Comparison of ENCODE assay signal across 24 cellular contexts in the genomic region with DNA sequence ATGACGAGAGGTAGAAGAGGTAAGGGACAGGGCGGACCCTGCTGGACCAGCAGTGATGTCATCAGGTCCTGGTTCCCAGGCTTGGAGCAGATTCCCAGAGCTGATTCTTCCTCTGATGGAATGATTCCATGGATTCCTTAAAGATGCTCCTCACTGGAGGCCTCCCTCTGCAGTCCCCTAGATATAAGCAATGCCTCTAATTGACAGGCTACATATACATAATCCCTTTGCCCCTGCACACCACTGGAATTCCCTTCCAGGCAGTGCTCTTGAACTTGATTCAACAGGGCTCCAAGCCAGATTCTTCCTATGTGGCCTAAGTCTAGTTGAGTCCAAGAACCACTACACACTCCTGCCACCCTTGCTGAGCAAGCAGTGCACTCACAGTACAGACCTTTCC.
"Had no signal": no experiment of that assay in that cellular context is flagged by ENCODE, and none has a peak within 500 bp of the region (broad histone marks: within the 10 kb centered on the region; RNA-seq: fewer than 3 reads in every experiment).

No MANE protein-coding gene starts in this region.

- H3K27ac ChIP-seq: ascending aorta, SJSA1 had no signal

- H3K4me3 ChIP-seq: ascending aorta, SJSA1 had no signal

- H3K4me1 ChIP-seq: ascending aorta had no signal

- FAIRE-seq: RCC 7860 had no signal

- ATAC-seq: activated CD4-positive, CD25-positive, alpha-beta regulatory T cell treated with anti-CD3 and anti-CD28 coated beads, Interleukin-2, amount 50 U/mL, for 24 hours; activated CD8-positive, alpha-beta T cell treated with anti-CD3 and anti-CD28 coated beads, Interleukin-2, amount 10 ng/mL, durations not matched to agents 7 days and 5 days; PC-3; SK-N-SH treated with all-trans-retinoic acid at 6 μM for 48 hours had no signal

- H3K4me3 Mint-ChIP-seq: activated CD8-positive, alpha-beta T cell treated with anti-CD3 and anti-CD28 coated beads, Interleukin-2, amount 10 ng/mL, durations not matched to agents 7 days and 5 days; activated naive CD8-positive, alpha-beta T cell treated with anti-CD3 and anti-CD28 coated beads, Interleukin-2, amount 10 ng/mL, durations not matched to agents 7 days and 5 days; brain; central memory CD8-positive, alpha-beta T cell; T-helper 1 cell treated with Interleukin-12 subunit alpha and Interleukin-12 subunit beta and Interleukin-4 antibody, amounts not matched to agents 30 μg/mL and 1 μg/mL, for 36 hours had no signal

- H3K9me3 ChIP-seq: ascending aorta, SJSA1 had no signal

- H3K36me3 ChIP-seq: ascending aorta, SJSA1 had no signal

- DNase-seq: activated CD4-positive, alpha-beta T cell treated with anti-CD3 and anti-CD28 coated beads for 4 hours; activated CD8-positive, alpha-beta memory T cell treated with anti-CD3 and anti-CD28 coated beads, Interleukin-2, amount 50 U/mL, for 48 hours; activated CD8-positive, alpha-beta T cell treated with anti-CD3 and anti-CD28 coated beads, Interleukin-2, amount 10 ng/mL, durations not matched to agents 7 days and 5 days; activated naive CD4-positive, alpha-beta T cell treated with anti-CD3 and anti-CD28 coated beads, Interleukin-2, amount 50 U/mL, for 16 hours; activated naive CD8-positive, alpha-beta T cell treated with anti-CD3 and anti-CD28 coated beads, Interleukin-2, amount 10 ng/mL, durations not matched to agents 7 days and 5 days; activated T-cell treated with anti-CD3 and anti-CD28 coated beads, Interleukin-2, amount 50 U/mL, for 1 hour; Karpas-422; NCI-H1105 treated with DMSO at 0.1 percent for 48 hours; NCI-H1436 treated with DMSO at 0.1 percent for 48 hours; NCI-H187; NCI-H2081 treated with DMSO at 0.1 percent for 48 hours; NCI-H2171; NCI-H2227 treated with DMSO at 0.1 percent for 48 hours; NCI-H526 treated with DMSO at 0.1 percent for 48 hours; PC-3; SHP77 had no signal

- H3K27ac Mint-ChIP-seq: activated CD8-positive, alpha-beta T cell treated with anti-CD3 and anti-CD28 coated beads, Interleukin-2, amount 10 ng/mL, durations not matched to agents 7 days and 5 days; activated naive CD8-positive, alpha-beta T cell treated with anti-CD3 and anti-CD28 coated beads, Interleukin-2, amount 10 ng/mL, durations not matched to agents 7 days and 5 days; brain; T-helper 1 cell treated with Interleukin-12 subunit alpha and Interleukin-12 subunit beta and Interleukin-4 antibody, amounts not matched to agents 30 μg/mL and 1 μg/mL, for 36 hours had no signal

- H3K9me3 Mint-ChIP-seq: T-helper 1 cell treated with Interleukin-12 subunit alpha and Interleukin-12 subunit beta and Interleukin-4 antibody, amounts not matched to agents 30 μg/mL and 1 μg/mL, for 36 hours had no signal

- H3K36me3 Mint-ChIP-seq: activated naive CD8-positive, alpha-beta T cell treated with anti-CD3 and anti-CD28 coated beads, Interleukin-2, amount 10 ng/mL, durations not matched to agents 7 days and 5 days; brain had no signal

- H3K27me3 ChIP-seq: ascending aorta, SJSA1 had no signal

- H3K4me1 Mint-ChIP-seq: activated naive CD8-positive, alpha-beta T cell treated with anti-CD3 and anti-CD28 coated beads, Interleukin-2, amount 10 ng/mL, durations not matched to agents 7 days and 5 days; brain; central memory CD8-positive, alpha-beta T cell had no signal
